In the genomic region with DNA sequence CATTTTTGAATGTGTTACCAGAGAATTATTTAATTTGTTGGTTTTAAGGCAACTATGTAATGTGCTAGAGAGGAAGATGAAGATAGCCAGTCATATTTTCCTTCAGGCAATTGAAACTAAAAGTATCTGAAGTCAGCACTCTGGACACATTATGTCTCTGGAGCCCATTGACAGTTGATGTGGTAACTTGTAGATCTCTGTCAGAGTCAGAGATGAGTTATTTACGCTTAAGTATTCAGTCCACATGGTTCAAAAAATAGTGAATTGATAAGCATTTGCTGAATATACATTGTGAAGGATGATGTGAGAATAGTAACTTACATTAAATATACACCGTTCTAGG, we compare ENCODE assay signal across 8 cellular contexts. TPM values are rescaled to one million over a fixed set of nuclear protein-coding genes. Genes with fewer than 3 reads are reported as not detected.
DNase-seq lines count a peak whose midpoint lies in the region; TF ChIP-seq lines count a peak whose summit lies in the region.

No MANE protein-coding gene starts in this region.

- no peak overlapping the region for H3K27ac ChIP-seq in ACC112 (ENCODE audit: low read depth, low read length)

- peaks cover 12% of the 10 kb centered on the region for H3K36me3 ChIP-seq in ACC112 (ENCODE audit: insufficient read depth, low read length)
- H3K36me3 ChIP-seq in adipocyte (ENCODE audit: control insufficient read depth, insufficient read depth, low read length, severe bottlenecking) = peaks cover 44% of the 10 kb centered on the region

- peak overlapping the region; percentile 97 for H3K4me3 Mint-ChIP-seq in HFFc6

- no peak for TF ChIP-seq CTCF in HFFc6 (IDR thresholded peaks at IDR 0.05)

- no peak overlapping the region for H2AFZ ChIP-seq in ACC112 (ENCODE audit: low read length, unreplicated experiment)

- H3K4me1 ChIP-seq in ACC112 (ENCODE audit: control insufficient read depth, insufficient read depth, low read length, unreplicated experiment) (peaks cover 12% of the 10 kb centered on the region), adipocyte (ENCODE audit: control insufficient read depth, insufficient read depth, low read length) (peaks cover 28% of the 10 kb centered on the region)

- H3K79me2 ChIP-seq in ACC112 (ENCODE audit: control insufficient read depth, insufficient read depth, low read length, unreplicated experiment) = peaks cover 55% of the 10 kb centered on the region

- no peaks in the 10 kb centered on the region for H3K9me3 ChIP-seq in adipocyte (ENCODE audit: control insufficient read depth, low read length)

- no peak for DNase-seq in HFFc6
- no peak for DNase-seq in adipocyte (ENCODE audit: low read depth)
- DNase-seq in left kidney (ENCODE audit: low read depth, low spot score) = peak; percentile 3
- DNase-seq in T1000 (lab: John Stamatoyannopoulos, UW) = no peak
- DNase-seq in HCEC 1CT = no peak
- DNase-seq in NCI-H69 (lab: John Stamatoyannopoulos, UW) = no peak
- no peak for DNase-seq in NCI-H146 (lab: John Stamatoyannopoulos, UW)

- H3K27me3 ChIP-seq in ACC112 (ENCODE audit: insufficient read depth, low read length) = no peaks in the 10 kb centered on the region
- no peaks in the 10 kb centered on the region for H3K27me3 ChIP-seq in adipocyte (replicated peaks; ENCODE audit: control insufficient read depth, insufficient read depth, low read length)

- H3K9ac ChIP-seq in adipocyte (ENCODE audit: low read length) = peak overlapping the region; percentile 14

- H3K4me1 Mint-ChIP-seq in HFFc6 (ENCODE audit: low read depth) = peaks cover 22% of the 10 kb centered on the region

- 0 out of 2 replicates have a peak, but pooled peaks cover 5% of the 10 kb centered on the region for H3K36me3 Mint-ChIP-seq in HFFc6 (ENCODE audit: low read depth)

- H3K27ac Mint-ChIP-seq in HFFc6 = peak overlapping the region; percentile 91; the same call in 1 of the 2 replicates

- H3K4me3 ChIP-seq in ACC112 (ENCODE audit: low read depth, low read length) (peak overlapping the region; percentile 82), adipocyte (ENCODE audit: low read length) (peak overlapping the region; percentile 98)

- no peaks in the 10 kb centered on the region for H3K9me3 Mint-ChIP-seq in HFFc6

- H3K27me3 Mint-ChIP-seq in HFFc6 (ENCODE audit: insufficient read depth) = peaks cover under 1% of the 10 kb centered on the region; the same call in 1 of the 2 replicates

RNA-seq across cellular contexts. Expression of gene ZMYM2, which starts 2.1 kb away (rescaled TPM):
- total RNA-seq in HFFc6 (2021; fragmentation: NEBNext Ultra II Directional; extraction: Animal tissue kit (Norgen Biotek cat#: 25700)) = 10 to 100 TPM; 21.3 to 33.6 (median 28.8) TPM
